13 cellular contexts compared by ENCODE assay signal in genomic region chr7:129503725-129504124, GRCh38. TPM values are rescaled to one million over a fixed set of nuclear protein-coding genes. Genes with fewer than 3 reads are reported as not detected.
A peak's percentile ranks its signal among the peaks of the same experiment; 100 is the strongest.
DNase-seq lines count a peak whose midpoint lies in the region; ATAC-seq and TF ChIP-seq lines count a peak whose summit lies in the region.
"Had no signal": no experiment of that assay in that cellular context is flagged by ENCODE, and none has a peak within 500 bp of the region (broad histone marks: within the 10 kb centered on the region; RNA-seq: fewer than 3 reads in every experiment).

No MANE protein-coding gene starts in this region.

- no peaks in the 10 kb centered on the region for H3K9me3 Mint-ChIP-seq in T-helper 1 cell treated with Interleukin-12 subunit alpha and Interleukin-12 subunit beta and Interleukin-4 antibody, amounts not matched to agents 30 μg/mL and 1 μg/mL, for 36 hours
- H3K9me3 Mint-ChIP-seq in Caco-2 (ENCODE audit: unreplicated experiment) (no peaks in the 10 kb centered on the region), natural killer cell (no peaks in the 10 kb centered on the region)
- no peaks in the 10 kb centered on the region for H3K9me3 Mint-ChIP-seq in activated naive CD8-positive, alpha-beta T cell treated with anti-CD3 and anti-CD28 coated beads for 36 hours

- H3K36me3 Mint-ChIP-seq in T-helper 1 cell treated with Interleukin-12 subunit alpha and Interleukin-12 subunit beta and Interleukin-4 antibody, amounts not matched to agents 30 μg/mL and 1 μg/mL, for 36 hours (ENCODE audit: low read depth): no peaks in the 10 kb centered on the region
- H3K36me3 Mint-ChIP-seq in Caco-2 (ENCODE audit: insufficient read depth, unreplicated experiment) (no peaks in the 10 kb centered on the region), natural killer cell (no peaks in the 10 kb centered on the region)
- no peaks in the 10 kb centered on the region for H3K36me3 Mint-ChIP-seq in activated naive CD8-positive, alpha-beta T cell treated with anti-CD3 and anti-CD28 coated beads for 36 hours

- peaks cover 5% of the 10 kb centered on the region for H3K4me1 ChIP-seq in Caco-2

- H3K4me3 ChIP-seq in Caco-2 (ENCODE audit: low read depth, low read length): no peak overlapping the region
- H3K4me3 ChIP-seq: mucosa of descending colon had no signal

- POLR2A ChIA-PET in Caco-2 (lab: Charles Lee): no interaction called here

- no TSS peak for BruUV-seq in Caco-2 (replicated peaks; lab: Mats Ljungman, UMichigan)

- H3K4me3 Mint-ChIP-seq in T-helper 1 cell treated with Interleukin-12 subunit alpha and Interleukin-12 subunit beta and Interleukin-4 antibody, amounts not matched to agents 30 μg/mL and 1 μg/mL, for 36 hours: peak overlapping the region; percentile 81
- H3K4me3 Mint-ChIP-seq in Caco-2 (ENCODE audit: unreplicated experiment) (peak overlapping the region; percentile 66), natural killer cell (peak overlapping the region; percentile 91)
- peak overlapping the region; percentile 75 for H3K4me3 Mint-ChIP-seq in activated naive CD8-positive, alpha-beta T cell treated with anti-CD3 and anti-CD28 coated beads for 36 hours

- peak overlapping the region; percentile 62 for H3K27ac Mint-ChIP-seq in T-helper 1 cell treated with Interleukin-12 subunit alpha and Interleukin-12 subunit beta and Interleukin-4 antibody, amounts not matched to agents 30 μg/mL and 1 μg/mL, for 36 hours
- H3K27ac Mint-ChIP-seq in Caco-2 (ENCODE audit: unreplicated experiment): no peak overlapping the region
- no peak overlapping the region for H3K27ac Mint-ChIP-seq in activated naive CD8-positive, alpha-beta T cell treated with anti-CD3 and anti-CD28 coated beads for 36 hours
- H3K27ac Mint-ChIP-seq in natural killer cell: peak overlapping the region; percentile 85 to 88

- DNase-seq in T-helper 1 cell (no peak), Caco-2 (no peak), natural killer cell (no peak), NCI-H1436 (lab: John Stamatoyannopoulos, UW) (no peak), cortex of kidney (lab: John Stamatoyannopoulos, UW) (no peak)
- no peak for DNase-seq in activated naive CD8-positive, alpha-beta T cell treated with anti-CD3 and anti-CD28 coated beads for 36 hours
- DNase-seq: foreskin fibroblast, mucosa of descending colon, NCI-H2029 treated with DMSO at 0.1 percent for 48 hours, small intestine, upper lobe of right lung had no signal

- peaks cover 12% of the 10 kb centered on the region for H3K27me3 Mint-ChIP-seq in T-helper 1 cell treated with Interleukin-12 subunit alpha and Interleukin-12 subunit beta and Interleukin-4 antibody, amounts not matched to agents 30 μg/mL and 1 μg/mL, for 36 hours (ENCODE audit: low read depth)
- H3K27me3 Mint-ChIP-seq in Caco-2 (ENCODE audit: insufficient read depth, unreplicated experiment) (peaks cover 5% of the 10 kb centered on the region), natural killer cell (ENCODE audit: low read depth in 2 of 2) (no peaks in the 10 kb centered on the region)
- H3K27me3 Mint-ChIP-seq in activated naive CD8-positive, alpha-beta T cell treated with anti-CD3 and anti-CD28 coated beads for 36 hours: no peaks in the 10 kb centered on the region

- TF ChIP-seq CTCF in Caco-2 (IDR thresholded peaks at IDR 0.05; ENCODE audit: insufficient read depth in 1 of 2, low read depth in 1 of 2, low read length in 1 of 2, severe bottlenecking in 1 of 2, unreplicated experiment in 1 of 2) (no peak), natural killer cell (IDR thresholded peaks at IDR 0.05) (no peak)

- intact Hi-C loops in Caco-2 (cut with micrococcal nuclease; ENCODE audit: unreplicated experiment) (loop anchor here (10.0 kb wide), 1 partner anchor 131 kb away; no protein-coding TSS in a partner anchor), natural killer cell (cut with micrococcal nuclease) (loop anchor here (5.0 kb wide), 1 partner anchor 34 kb away; no protein-coding TSS in a partner anchor)

- peaks cover 11% of the 10 kb centered on the region for H3K4me1 Mint-ChIP-seq in T-helper 1 cell treated with Interleukin-12 subunit alpha and Interleukin-12 subunit beta and Interleukin-4 antibody, amounts not matched to agents 30 μg/mL and 1 μg/mL, for 36 hours (ENCODE audit: low read depth)
- no peaks in the 10 kb centered on the region for H3K4me1 Mint-ChIP-seq in Caco-2 (ENCODE audit: low read depth, unreplicated experiment)
- peaks cover 16% of the 10 kb centered on the region for H3K4me1 Mint-ChIP-seq in activated naive CD8-positive, alpha-beta T cell treated with anti-CD3 and anti-CD28 coated beads for 36 hours
- peaks cover 23% of the 10 kb centered on the region in 2 donors for H3K4me1 Mint-ChIP-seq in natural killer cell

- no peaks in the 10 kb centered on the region for H3K27me3 ChIP-seq in Caco-2 (replicated peaks; ENCODE audit: control insufficient read depth, insufficient read depth, low read length)
- H3K27me3 ChIP-seq: upper lobe of right lung had no signal

- no peaks in the 10 kb centered on the region for H3K9me3 ChIP-seq in Caco-2
- H3K9me3 ChIP-seq: mucosa of descending colon, upper lobe of right lung had no signal

- ATAC-seq in natural killer cell (no peak), GM19397 (IDR thresholded peaks at IDR 0.05; ENCODE audit: unreplicated experiment) (no peak)

- H3K36me3 ChIP-seq in Caco-2 (ENCODE audit: control insufficient read depth, insufficient read depth, low read length): no peaks in the 10 kb centered on the region
- H3K36me3 ChIP-seq: upper lobe of right lung had no signal

- CTCF ChIA-PET in Caco-2 (lab: Charles Lee): interaction anchor here (0.6 kb wide), 3 partner anchors 140 to 476 kb away, joined by 3 to 5 read pairs (median 4); no protein-coding TSS in a partner anchor

RNA-seq across cellular contexts. Expression of gene SMKR1, which starts 1.4 kb away (rescaled TPM):
- total RNA-seq in Caco-2 (2022) (not detected in 2 replicates), natural killer cell (1 to 10 TPM; 4.9 to 9.7 (median 8.4) TPM)
- total RNA-seq in activated naive CD8-positive, alpha-beta T cell treated with anti-CD3 and anti-CD28 coated beads for 36 hours: 1 to 10 TPM; 4.1 to 6.1 TPM
- total RNA-seq: mucosa of descending colon, upper lobe of right lung had no signal

Comparison
In these comparisons a context has a peak if more than half of its experiments do, and no peak if none do; other contexts are left out.
1. H3K27ac Mint-ChIP-seq: peak in T-helper 1 cell treated with Interleukin-12 subunit alpha and Interleukin-12 subunit beta and Interleukin-4 antibody, amounts not matched to agents 30 μg/mL and 1 μg/mL, for 36 hours (single experiment) and natural killer cell (2 of 2); none in Caco-2 (single experiment) and activated naive CD8-positive, alpha-beta T cell treated with anti-CD3 and anti-CD28 coated beads for 36 hours (single experiment).
2. Peak in every context shown above with its lines, with median percentiles within 50 percentile points of each other: H3K4me3 Mint-ChIP-seq.